Comparison of ENCODE assay signal across 2 cellular contexts in the genomic region with DNA sequence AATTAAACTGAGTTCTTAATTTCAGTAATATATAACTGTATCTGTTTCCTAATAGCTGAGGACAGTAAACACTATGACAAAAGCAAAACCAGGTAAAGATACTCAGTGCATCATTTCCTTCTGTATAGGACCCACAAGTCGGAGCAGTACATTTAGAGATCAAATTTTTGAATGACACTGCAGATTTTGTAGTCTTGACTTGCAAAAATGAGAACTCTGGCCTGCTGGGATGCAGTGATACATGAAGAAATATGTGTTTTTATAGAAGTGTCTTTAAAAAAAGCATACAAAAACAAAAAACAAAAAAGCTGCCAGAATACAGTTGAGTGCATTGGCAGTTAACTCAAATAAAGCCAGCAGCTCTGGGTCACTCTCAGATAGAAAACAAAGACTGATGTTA.
TF ChIP-seq lines count a peak whose summit lies in the region.

No MANE protein-coding gene starts in this region.

TF ChIP-seq in A549, 52 proteins besides CTCF, POLR2A, EP300 and RAD21:
- TF ChIP-seq KDM1A (IDR thresholded peaks at IDR 0.05; ENCODE audit: low read depth) (no peak), KDM5A (IDR thresholded peaks at IDR 0.05) (no peak), NFE2L2 (conservative IDR thresholded peaks at IDR 0.05; ENCODE audit: low read length) (peak; percentile 48; the same call in 1 of the 2 replicates), PBX3 (IDR thresholded peaks at IDR 0.05) (no peak), MAFK (IDR thresholded peaks at IDR 0.05; ENCODE audit: partially characterized antibody) (peak; percentile 66), EHMT2 (IDR thresholded peaks at IDR 0.05; ENCODE audit: low read depth) (no peak), FOXS1 (CRISPR knock-in tag; IDR thresholded peaks at IDR 0.05) (no peak), ZC3H11A (IDR thresholded peaks at IDR 0.05) (no peak)

TF ChIP-seq in IMR-90, 13 proteins besides CTCF, POLR2A, EP300 and RAD21:
- no peak for TF ChIP-seq RFX5 (IDR thresholded peaks at IDR 0.05; ENCODE audit: low read depth, low read length)
- TF ChIP-seq FOS (IDR thresholded peaks at IDR 0.05; ENCODE audit: low read depth, low read length): no peak
- no peak for TF ChIP-seq MAFK (IDR thresholded peaks at IDR 0.05; ENCODE audit: low read depth, low read length)
- TF ChIP-seq NFE2L2 (IDR thresholded peaks at IDR 0.05; ENCODE audit: low read depth, low read length): peak; percentile 71
